In the genomic region with DNA sequence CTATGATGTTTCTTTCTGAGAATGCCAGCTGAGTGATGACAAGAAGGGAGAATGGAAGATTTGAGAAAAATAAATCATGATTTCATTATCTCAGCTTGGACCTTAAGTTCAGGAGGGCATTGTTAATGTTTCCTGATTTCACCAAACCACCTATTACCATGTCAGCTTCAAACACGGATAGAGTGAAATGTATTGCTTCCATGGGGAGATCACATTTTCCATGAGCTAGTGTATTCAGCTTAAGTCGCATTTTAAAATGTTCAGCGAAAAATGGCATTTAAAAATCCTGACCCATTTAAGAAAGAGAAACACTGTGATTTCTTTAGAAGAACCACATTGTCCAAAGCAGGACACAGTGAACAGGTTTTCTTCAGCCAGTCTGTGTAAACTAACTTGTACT, we compare ENCODE assay signal across 18 cellular contexts.
DNase-seq lines count a peak whose midpoint lies in the region; ATAC-seq and TF ChIP-seq lines count a peak whose summit lies in the region.
"Had no signal": no experiment of that assay in that cellular context is flagged by ENCODE, and none has a peak within 500 bp of the region (broad histone marks: within the 10 kb centered on the region; RNA-seq: fewer than 3 reads in every experiment).

No MANE protein-coding gene starts in this region.

- H3K36me3 ChIP-seq in heart left ventricle, result no peaks in the 10 kb centered on the region
- H3K36me3 ChIP-seq: HAP-1 had no signal

- ATAC-seq in GM21526 (IDR thresholded peaks at IDR 0.05; ENCODE audit: low FRiP score, unreplicated experiment) (no peak), heart left ventricle (no peak)
- ATAC-seq: A549 had no signal

- 89 to 96% (median 92%) methylated on average over 3 of the region's 3 CpGs for WGBS in heart left ventricle, 4 donors

- intact Hi-C loops in heart left ventricle (cut with DNase I), result loop anchor here in 5 of 10 donors (10.0 kb wide), 2 partner anchors 517 to 1847 kb away; a partner anchor contains a TSS

- peaks cover 37% of the 10 kb centered on the region for H3K4me1 Mint-ChIP-seq in neural crest cell

- no peaks in the 10 kb centered on the region for H3K36me3 Mint-ChIP-seq in neural crest cell (ENCODE audit: low read depth)

- no peaks in the 10 kb centered on the region for H3K27me3 ChIP-seq in heart left ventricle

- peak in 2 of 3 experiments; percentile 7 to 62 for DNase-seq in NCI-H1417 (lab: John Stamatoyannopoulos, UW)
- no peak for DNase-seq in NCI-H1417 treated with DMSO at 0.1 percent for 48 hours (lab: John Stamatoyannopoulos, UW)
- peak; percentile 10 for DNase-seq in fibroblast of peridontal ligament (ENCODE audit: extremely low read depth)
- DNase-seq in neural crest cell (ENCODE audit: low read depth, low spot score), result no peak
- DNase-seq in retina, result peak; percentile 33
- no peak for DNase-seq in heart left ventricle
- DNase-seq in MV-4-11 (lab: John Stamatoyannopoulos, UW), result no peak
- DNase-seq: AML-193; Caco-2; CD4-positive, alpha-beta T cell; DMS79 treated with DMSO at 0.1 percent for 48 hours; GF-D8; GM23248 had no signal

- peaks cover 0 to 21% (median 14%) of the 10 kb centered on the region in 12 donors for H3K4me1 ChIP-seq in heart left ventricle
- H3K4me1 ChIP-seq: A549, Caco-2 had no signal

- H3K4me3 ChIP-seq in heart left ventricle, result no peak overlapping the region
- H3K4me3 ChIP-seq: A549, GM23248, HAP-1 had no signal

- H3K27ac ChIP-seq in heart left ventricle, result no peak overlapping the region
- H3K27ac ChIP-seq: 22Rv1, A549, C4-2B, GM23248 had no signal

- H3K9me3 ChIP-seq in heart left ventricle, result no peaks in the 10 kb centered on the region
- H3K9me3 ChIP-seq: A549, Caco-2, HAP-1 had no signal

- H3K4me3 Mint-ChIP-seq in neural crest cell, result no peak overlapping the region
- H3K4me3 Mint-ChIP-seq: CD4-positive, alpha-beta T cell had no signal

- TF ChIP-seq CTCF in neural crest cell (conservative IDR thresholded peaks at IDR 0.05) (no peak), heart left ventricle (IDR thresholded peaks at IDR 0.05) (no peak)

- TF ChIP-seq POLR2A in heart left ventricle (IDR thresholded peaks at IDR 0.05), result no peak

- no peaks in the 10 kb centered on the region for H3K27me3 Mint-ChIP-seq in neural crest cell (ENCODE audit: low read depth)
- H3K27me3 Mint-ChIP-seq: CD4-positive, alpha-beta T cell had no signal

- no peaks in the 10 kb centered on the region for H3K9me3 Mint-ChIP-seq in neural crest cell
- H3K9me3 Mint-ChIP-seq: CD4-positive, alpha-beta T cell had no signal

- H3K27ac Mint-ChIP-seq in neural crest cell (ENCODE audit: unreplicated experiment), result peak overlapping the region; percentile 0
- H3K27ac Mint-ChIP-seq: CD4-positive, alpha-beta T cell had no signal

Comparison
In these comparisons a context has a peak if more than half of its experiments do, and no peak if none do; other contexts are left out.
1. DNase-seq: peak in NCI-H1417 (2 of 3), fibroblast of peridontal ligament (single experiment) and retina (single experiment); none in NCI-H1417 treated with DMSO at 0.1 percent for 48 hours (single experiment), neural crest cell (single experiment), heart left ventricle (0 of 5) and MV-4-11 (single experiment).